In genomic region chr10:109454691-109455090, GRCh38 we compare ENCODE assay signal across 18 cellular contexts.
DNase-seq lines count a peak whose midpoint lies in the region; ATAC-seq and TF ChIP-seq lines count a peak whose summit lies in the region.
"Had no signal": no experiment of that assay in that cellular context is flagged by ENCODE, and none has a peak within 500 bp of the region (broad histone marks: within the 10 kb centered on the region; RNA-seq: fewer than 3 reads in every experiment).

No MANE protein-coding gene starts in this region.

- H3K79me2 ChIP-seq in PC-3 (ENCODE audit: low read length) (no peaks in the 10 kb centered on the region), smooth muscle cell (ENCODE audit: low read depth) (no peaks in the 10 kb centered on the region)

- no peaks in the 10 kb centered on the region for H3K27me3 ChIP-seq in PC-3 (ENCODE audit: low read length)
- H3K27me3 ChIP-seq in gastroesophageal sphincter: peaks cover 44% of the 10 kb centered on the region
- H3K27me3 ChIP-seq in smooth muscle cell (ENCODE audit: low read depth): peaks cover 66% of the 10 kb centered on the region
- H3K27me3 ChIP-seq: BLaER1 treated with 17β-estradiol and CSF1 and Interleukin-3, amounts not matched to agents 10 nM and 100 nM had no signal

- H3K4me2 ChIP-seq in PC-3 (ENCODE audit: low read length) (peak overlapping the region; percentile 1; the same call in 1 of the 2 replicates), smooth muscle cell (no peak overlapping the region)
- H3K4me2 ChIP-seq: GM23338 had no signal

- H3K4me1 ChIP-seq in PC-3 (ENCODE audit: insufficient read depth, low read length) (peaks cover 6% of the 10 kb centered on the region; the same call in 1 of the 2 replicates), gastroesophageal sphincter (peaks cover 0 to 7% (median 2%) of the 10 kb centered on the region in 3 donors), smooth muscle cell (ENCODE audit: low read depth) (peaks cover 29% of the 10 kb centered on the region)

- no peak for TF ChIP-seq POLR2A in gastroesophageal sphincter (IDR thresholded peaks at IDR 0.05)

- H3K4me1 Mint-ChIP-seq in neural crest cell: peaks cover 37% of the 10 kb centered on the region
- no peaks in the 10 kb centered on the region for H3K4me1 Mint-ChIP-seq in activated CD8-positive, alpha-beta memory T cell treated with anti-CD3 and anti-CD28 coated beads, Interleukin-2, amount 10 ng/mL, durations not matched to agents 7 days and 5 days
- H3K4me1 Mint-ChIP-seq: B cell had no signal

- no peaks in the 10 kb centered on the region for H3K36me3 Mint-ChIP-seq in neural crest cell (ENCODE audit: low read depth)
- no peaks in the 10 kb centered on the region for H3K36me3 Mint-ChIP-seq in activated CD8-positive, alpha-beta memory T cell treated with anti-CD3 and anti-CD28 coated beads, Interleukin-2, amount 10 ng/mL, durations not matched to agents 7 days and 5 days
- H3K36me3 Mint-ChIP-seq: CD8-positive, alpha-beta T cell had no signal

- TF ChIP-seq CTCF in PC-3 (conservative IDR thresholded peaks at IDR 0.05; ENCODE audit: low read depth, low read length) (no peak), neural crest cell (conservative IDR thresholded peaks at IDR 0.05) (no peak), gastroesophageal sphincter (IDR thresholded peaks at IDR 0.05) (no peak), smooth muscle cell (IDR thresholded peaks at IDR 0.05; ENCODE audit: borderline replicate concordance, insufficient read depth, poor library complexity, severe bottlenecking) (no peak)

- H3K4me3 Mint-ChIP-seq in neural crest cell: peak overlapping the region; percentile 14
- H3K4me3 Mint-ChIP-seq in activated CD8-positive, alpha-beta memory T cell treated with anti-CD3 and anti-CD28 coated beads, Interleukin-2, amount 10 ng/mL, durations not matched to agents 7 days and 5 days: no peak overlapping the region
- H3K4me3 Mint-ChIP-seq: B cell; CD8-positive, alpha-beta T cell; GM23338 had no signal

- H3K9ac ChIP-seq in PC-3 (ENCODE audit: low read length): no peak overlapping the region
- no peak overlapping the region for H3K9ac ChIP-seq in smooth muscle cell (ENCODE audit: low read depth)
- H3K9ac ChIP-seq: BLaER1 treated with 17β-estradiol and CSF1 and Interleukin-3, amounts not matched to agents 10 nM and 100 nM had no signal

- POLR2A ChIA-PET in PC-3 (lab: Charles Lee; ENCODE audit: unreplicated experiment): no interaction called here

- no TSS peak for BruUV-seq in PC-3 (replicated peaks; lab: Mats Ljungman, UMichigan)

- 54% methylated on average over 1 of the region's 1 CpG; no CpG with 5 or more reads in 1 of the 2 donors for WGBS in gastroesophageal sphincter (ENCODE audit: low coverage in 1 of 2), 2 donors
- 26% methylated on average over 1 of the region's 1 CpG for WGBS in smooth muscle cell (ENCODE audit: low lambda C conversion rate)

- H3K9me3 ChIP-seq in PC-3 (ENCODE audit: low read length): no peaks in the 10 kb centered on the region
- peaks cover 0 to 9% (median 0%) of the 10 kb centered on the region in 3 donors for H3K9me3 ChIP-seq in gastroesophageal sphincter
- H3K9me3 ChIP-seq in smooth muscle cell (replicated peaks; ENCODE audit: low read depth): no peaks in the 10 kb centered on the region

- CTCF ChIA-PET in PC-3 (lab: Charles Lee): no interaction called here
- CTCF ChIA-PET in activated CD8-positive, alpha-beta memory T cell treated with anti-CD3 and anti-CD28 coated beads, Interleukin-2, amount 10 ng/mL, durations not matched to agents 7 days and 5 days (lab: Charles Lee): no interaction called here

- intact Hi-C loops in PC-3 (cut with micrococcal nuclease): loop anchor here (5.0 to 10.0 kb wide), 3 partner anchors 133 to 400 kb away; no protein-coding TSS in a partner anchor

- H3K27ac ChIP-seq in PC-3 (ENCODE audit: low read length) (no peak overlapping the region), gastroesophageal sphincter (no peak overlapping the region), smooth muscle cell (ENCODE audit: low read depth) (no peak overlapping the region)
- H3K27ac ChIP-seq: BLaER1 treated with 17β-estradiol and CSF1 and Interleukin-3, amounts not matched to agents 10 nM and 100 nM had no signal

- DNase-seq in EH (ENCODE audit: low read depth): peak; percentile 13
- peak; percentile 39 for DNase-seq in HCEC 1CT
- DNase-seq in PC-3: peak; percentile 78
- no peak for DNase-seq in neural crest cell (ENCODE audit: low read depth, low spot score)
- no peak for DNase-seq in NOMO-1 treated with DMSO at 0.1 percent for 48 hours (lab: John Stamatoyannopoulos, UW; ENCODE audit: unreplicated experiment)
- DNase-seq in activated CD8-positive, alpha-beta memory T cell treated with anti-CD3 and anti-CD28 coated beads, Interleukin-2, amount 10 ng/mL, durations not matched to agents 7 days and 5 days: no peak
- DNase-seq in smooth muscle cell (lab: John Stamatoyannopoulos, UW; ENCODE audit: unreplicated experiment): no peak
- DNase-seq: Calu3; CD8-positive, alpha-beta T cell; DMS79 treated with DMSO at 0.1 percent for 48 hours; GDM1; IMR-90 had no signal

- no peak overlapping the region for H3K4me3 ChIP-seq in PC-3 (ENCODE audit: low read length)
- H3K4me3 ChIP-seq in gastroesophageal sphincter: no peak overlapping the region
- H3K4me3 ChIP-seq in smooth muscle cell: no peak overlapping the region
- H3K4me3 ChIP-seq: BLaER1 treated with 17β-estradiol and CSF1 and Interleukin-3, amounts not matched to agents 10 nM and 100 nM; GM23338; K562 had no signal

- H2AFZ ChIP-seq in PC-3 (ENCODE audit: low read length) (no peak overlapping the region), smooth muscle cell (ENCODE audit: low read depth) (no peak overlapping the region)
- H2AFZ ChIP-seq: GM23338 had no signal

- H3F3A ChIP-seq in PC-3 (ENCODE audit: low read length, unreplicated experiment) (no peaks in the 10 kb centered on the region), smooth muscle cell (ENCODE audit: low read depth) (no peaks in the 10 kb centered on the region)

- H4K20me1 ChIP-seq in PC-3 (ENCODE audit: low read length) (no peaks in the 10 kb centered on the region), smooth muscle cell (ENCODE audit: low read depth) (no peaks in the 10 kb centered on the region)
- H4K20me1 ChIP-seq: BLaER1 treated with 17β-estradiol and CSF1 and Interleukin-3, amounts not matched to agents 10 nM and 100 nM had no signal

- H3K27me3 Mint-ChIP-seq in neural crest cell (ENCODE audit: low read depth): peaks cover 60% of the 10 kb centered on the region
- peaks cover 25% of the 10 kb centered on the region for H3K27me3 Mint-ChIP-seq in activated CD8-positive, alpha-beta memory T cell treated with anti-CD3 and anti-CD28 coated beads, Interleukin-2, amount 10 ng/mL, durations not matched to agents 7 days and 5 days

- peaks cover 2% of the 10 kb centered on the region for H3K9me3 Mint-ChIP-seq in neural crest cell
- no peaks in the 10 kb centered on the region for H3K9me3 Mint-ChIP-seq in activated CD8-positive, alpha-beta memory T cell treated with anti-CD3 and anti-CD28 coated beads, Interleukin-2, amount 10 ng/mL, durations not matched to agents 7 days and 5 days (ENCODE audit: low read depth)
- H3K9me3 Mint-ChIP-seq: CD8-positive, alpha-beta T cell; GM23338 had no signal

- no peak overlapping the region for H3K27ac Mint-ChIP-seq in neural crest cell (ENCODE audit: unreplicated experiment)
- H3K27ac Mint-ChIP-seq in activated CD8-positive, alpha-beta memory T cell treated with anti-CD3 and anti-CD28 coated beads, Interleukin-2, amount 10 ng/mL, durations not matched to agents 7 days and 5 days: no peak overlapping the region
- H3K27ac Mint-ChIP-seq: B cell; CD8-positive, alpha-beta T cell; GM23338 had no signal

- H3K9me2 ChIP-seq in PC-3 (replicated peaks; ENCODE audit: low read length): no peaks in the 10 kb centered on the region

- no peaks in the 10 kb centered on the region for H3K36me3 ChIP-seq in PC-3 (ENCODE audit: low read depth, low read length)
- no peaks in the 10 kb centered on the region for H3K36me3 ChIP-seq in gastroesophageal sphincter
- H3K36me3 ChIP-seq in smooth muscle cell (ENCODE audit: low read depth): no peaks in the 10 kb centered on the region
- H3K36me3 ChIP-seq: BLaER1 treated with 17β-estradiol and CSF1 and Interleukin-3, amounts not matched to agents 10 nM and 100 nM had no signal

- ATAC-seq in PC-3 (peak; percentile 71), gastroesophageal sphincter (no peak)
- no peak for ATAC-seq in activated CD8-positive, alpha-beta memory T cell treated with anti-CD3 and anti-CD28 coated beads, Interleukin-2, amount 10 ng/mL, durations not matched to agents 7 days and 5 days
- ATAC-seq: CD8-positive, alpha-beta T cell; GM23338; HCT116; K562 had no signal

- no peak for TF ChIP-seq EP300 in gastroesophageal sphincter (IDR thresholded peaks at IDR 0.05)

Comparison
In these comparisons a context has a peak if more than half of its experiments do, and no peak if none do; other contexts are left out.
1. DNase-seq: peak in EH (single experiment), HCEC 1CT (single experiment) and PC-3 (single experiment); none in neural crest cell (single experiment), NOMO-1 treated with DMSO at 0.1 percent for 48 hours (single experiment), activated CD8-positive, alpha-beta memory T cell treated with anti-CD3 and anti-CD28 coated beads, Interleukin-2, amount 10 ng/mL, durations not matched to agents 7 days and 5 days (single experiment) and smooth muscle cell (single experiment).